In genomic region chr22:44764974-44765373, GRCh38 we compare ENCODE assay signal across 1 cellular context.
TF ChIP-seq lines count a peak whose summit lies in the region.

No MANE protein-coding gene starts in this region.

TF ChIP-seq in H1, 55 proteins besides CTCF, POLR2A, EP300 and RAD21 (continued from another document):
- TF ChIP-seq, protein P1, sequence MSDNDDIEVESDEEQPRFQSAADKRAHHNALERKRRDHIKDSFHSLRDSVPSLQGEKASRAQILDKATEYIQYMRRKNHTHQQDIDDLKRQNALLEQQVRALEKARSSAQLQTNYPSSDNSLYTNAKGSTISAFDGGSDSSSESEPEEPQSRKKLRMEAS (IDR thresholded peaks at IDR 0.05) = no peak
- TF ChIP-seq PHF8 (conservative IDR thresholded peaks at IDR 0.05; ENCODE audit: low read depth, low read length) (no peak), CHD2 (IDR thresholded peaks at IDR 0.05; ENCODE audit: low read length) (no peak), HDAC2 (IDR thresholded peaks at IDR 0.05; ENCODE audit: borderline replicate concordance in 1 of 2, low read depth in 2 of 2, low read length in 2 of 2) (no peak), MAFK (IDR thresholded peaks at IDR 0.05; ENCODE audit: low read depth, low read length) (no peak)
- TF ChIP-seq, protein P2, sequence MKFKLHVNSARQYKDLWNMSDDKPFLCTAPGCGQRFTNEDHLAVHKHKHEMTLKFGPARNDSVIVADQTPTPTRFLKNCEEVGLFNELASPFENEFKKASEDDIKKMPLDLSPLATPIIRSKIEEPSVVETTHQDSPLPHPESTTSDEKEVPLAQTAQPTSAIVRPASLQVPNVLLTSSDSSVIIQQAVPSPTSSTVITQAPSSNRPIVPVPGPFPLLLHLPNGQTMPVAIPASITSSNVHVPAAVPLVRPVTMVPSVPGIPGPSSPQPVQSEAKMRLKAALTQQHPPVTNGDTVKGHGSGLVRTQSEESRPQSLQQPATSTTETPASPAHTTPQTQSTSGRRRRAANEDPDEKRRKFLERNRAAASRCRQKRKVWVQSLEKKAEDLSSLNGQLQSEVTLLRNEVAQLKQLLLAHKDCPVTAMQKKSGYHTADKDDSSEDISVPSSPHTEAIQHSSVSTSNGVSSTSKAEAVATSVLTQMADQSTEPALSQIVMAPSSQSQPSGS (IDR thresholded peaks at IDR 0.05; ENCODE audit: low read length) = no peak
